8 cellular contexts compared by ENCODE assay signal in genomic region chr17:38735161-38735997, GRCh38. TPM values are rescaled to one million over a fixed set of nuclear protein-coding genes. Genes with fewer than 3 reads are reported as not detected.
DNase-seq lines count a peak whose midpoint lies in the region; ATAC-seq, FAIRE-seq and TF ChIP-seq lines count a peak whose summit lies in the region.

No MANE protein-coding gene starts in this region.

- H3K9ac ChIP-seq in PC-3 (ENCODE audit: low read length), result no peak overlapping the region

- ATAC-seq in PC-3 (no peak; the same call in 1 of the 2 replicates), HG03280 (IDR thresholded peaks at IDR 0.05; ENCODE audit: unreplicated experiment) (no peak), HG02870 (IDR thresholded peaks at IDR 0.05; ENCODE audit: unreplicated experiment) (no peak)

- POLR2A ChIA-PET in PC-3 (lab: Charles Lee; ENCODE audit: unreplicated experiment), result interaction anchor here (0.7 kb wide), 1 partner anchor 19 kb away, joined by 5 read pairs; no protein-coding TSS in a partner anchor

- TF ChIP-seq CTCF in PC-3 (conservative IDR thresholded peaks at IDR 0.05; ENCODE audit: low read depth, low read length), result peak; percentile 78
- peak; percentile 89 to 97 (median 94) for TF ChIP-seq CTCF in prostate gland (IDR thresholded peaks at IDR 0.05)

- intact Hi-C loops in PC-3 (cut with micrococcal nuclease), result loop anchor here (2.0 kb wide), 1 partner anchor 59 kb away; no protein-coding TSS in a partner anchor
- intact Hi-C loops in prostate gland (cut with DNase I), result loop anchor here (2.0 kb wide), 1 partner anchor 59 kb away; no protein-coding TSS in a partner anchor

- H3K4me2 ChIP-seq in PC-3 (ENCODE audit: low read length), result no peak overlapping the region

- H3F3A ChIP-seq in PC-3 (ENCODE audit: low read length, unreplicated experiment), result no peaks in the 10 kb centered on the region

- H3K4me1 ChIP-seq in PC-3 (ENCODE audit: insufficient read depth, low read length), result peaks cover 14% of the 10 kb centered on the region; the same call in 1 of the 2 replicates
- H3K4me1 ChIP-seq in prostate gland (replicated peaks), result peaks cover 31% of the 10 kb centered on the region

- H3K9me3 ChIP-seq in PC-3 (ENCODE audit: low read length) (no peaks in the 10 kb centered on the region), prostate gland (no peaks in the 10 kb centered on the region)

- H3K4me3 ChIP-seq in PC-3 (ENCODE audit: low read length) (no peak overlapping the region), prostate gland (no peak overlapping the region)

- H3K27me3 ChIP-seq in PC-3 (ENCODE audit: low read length) (no peaks in the 10 kb centered on the region), prostate gland (replicated peaks; ENCODE audit: insufficient read depth) (no peaks in the 10 kb centered on the region)

- H3K79me2 ChIP-seq in PC-3 (ENCODE audit: low read length), result peaks cover 22% of the 10 kb centered on the region

- H3K36me3 ChIP-seq in PC-3 (ENCODE audit: low read depth, low read length) (no peaks in the 10 kb centered on the region; the same call in 1 of the 2 replicates), prostate gland (no peaks in the 10 kb centered on the region)

- H2AFZ ChIP-seq in PC-3 (ENCODE audit: low read length), result no peak overlapping the region

- CTCF ChIA-PET in PC-3 (lab: Charles Lee), result interaction anchor here (0.6 to 1.0 kb wide), 3 partner anchors 16 to 177 kb away, joined by 3 to 6 read pairs (median 4); no protein-coding TSS in a partner anchor

- no peaks in the 10 kb centered on the region for H3K27me3 Mint-ChIP-seq in T-helper 2 cell treated with Interferon-gamma antibody and Interleukin-4, amounts not matched to agents 5 μg/mL and 100 μg/mL, for 36 hours (ENCODE audit: low read depth)

- DNase-seq in T-helper 2 cell (peak; percentile 49 to 70 (median 63)), PC-3 (peak; percentile 21), frontal cortex (ENCODE audit: low spot score in 2 of 2) (peak; percentile 78 to 87), prostate gland (ENCODE audit: low spot score) (no peak)
- DNase-seq in T-helper 2 cell treated with Interferon-gamma antibody and Interleukin-4, amounts not matched to agents 5 μg/mL and 100 μg/mL, for 36 hours (ENCODE audit: low spot score), result no peak
- DNase-seq in activated T-helper 9 cell treated with anti-CD3 and anti-CD28 coated beads, Interleukin-2, amount 50 U/mL, for 16 hours (ENCODE audit: low read depth), result peak; percentile 67

- no peak overlapping the region for H3K27ac ChIP-seq in PC-3 (ENCODE audit: low read length)
- peak overlapping the region; percentile 17 to 81 for H3K27ac ChIP-seq in prostate gland

- peaks cover 29% of the 10 kb centered on the region for H3K4me1 Mint-ChIP-seq in T-helper 2 cell treated with Interferon-gamma antibody and Interleukin-4, amounts not matched to agents 5 μg/mL and 100 μg/mL, for 36 hours (ENCODE audit: low read depth)

- H3K9me3 Mint-ChIP-seq in T-helper 2 cell treated with Interferon-gamma antibody and Interleukin-4, amounts not matched to agents 5 μg/mL and 100 μg/mL, for 36 hours, result no peaks in the 10 kb centered on the region

- no peaks in the 10 kb centered on the region for H3K9me2 ChIP-seq in PC-3 (replicated peaks; ENCODE audit: low read length)

- H3K4me3 Mint-ChIP-seq in T-helper 2 cell treated with Interferon-gamma antibody and Interleukin-4, amounts not matched to agents 5 μg/mL and 100 μg/mL, for 36 hours, result no peak overlapping the region

- no peak for FAIRE-seq in frontal cortex (lab: Jason Lieb, UNC)

- H3K27ac Mint-ChIP-seq in T-helper 2 cell treated with Interferon-gamma antibody and Interleukin-4, amounts not matched to agents 5 μg/mL and 100 μg/mL, for 36 hours, result no peak overlapping the region

- no peak for TF ChIP-seq POLR2A in prostate gland (IDR thresholded peaks at IDR 0.05)

- H4K20me1 ChIP-seq in PC-3 (ENCODE audit: low read length), result 0 out of 2 replicates have a peak, but pooled peaks cover 4% of the 10 kb centered on the region

- H3K36me3 Mint-ChIP-seq in T-helper 2 cell treated with Interferon-gamma antibody and Interleukin-4, amounts not matched to agents 5 μg/mL and 100 μg/mL, for 36 hours (ENCODE audit: low read depth), result peaks cover 15% of the 10 kb centered on the region

- BruUV-seq in PC-3 (replicated peaks; lab: Mats Ljungman, UMichigan), result TSS peak; percentile 48

- WGBS in prostate gland, result 40% methylated on average over 23 of the region's 23 CpGs

RNA-seq across cellular contexts. Expression of gene CISD3, which starts 5.2 kb away (rescaled TPM):
- total RNA-seq in PC-3 (2014; rRNA removed) (13.7 and 14.1 TPM in 2 replicates), frontal cortex (0.82 TPM), prostate gland (10 to 100 TPM; 17.1 to 17.8 TPM)

RNA-seq across cellular contexts. Expression of gene PCGF2, which starts 12.8 kb away (rescaled TPM):
- total RNA-seq in PC-3 (2014; rRNA removed) (14.1 and 15.8 TPM in 2 replicates), frontal cortex (8.2 TPM), prostate gland (10 to 100 TPM; 17.1 to 17.8 TPM)

RNA-seq across cellular contexts. Expression of gene PSMB3, which starts 17.2 kb away (rescaled TPM):
- 366 and 441 TPM in 2 replicates for total RNA-seq in PC-3 (2014; rRNA removed)
- total RNA-seq in frontal cortex, result 196 TPM
- 100 to 1,000 TPM; 116 to 192 TPM for total RNA-seq in prostate gland

RNA-seq across cellular contexts. Expression of gene MLLT6, which starts 30.3 kb away (rescaled TPM):
- total RNA-seq in PC-3 (2014; rRNA removed) (24.7 and 28.7 TPM in 2 replicates), frontal cortex (16.3 TPM), prostate gland (100 to 1,000 TPM in 1 of 2 donors, 10 to 100 TPM in 1; 69.1 to 142 TPM)

Comparison
In these comparisons a context has a peak if more than half of its experiments do, and no peak if none do; other contexts are left out.
1. DNase-seq: peak in T-helper 2 cell (5 of 5), PC-3 (single experiment), activated T-helper 9 cell treated with anti-CD3 and anti-CD28 coated beads, Interleukin-2, amount 50 U/mL, for 16 hours (single experiment) and frontal cortex (2 of 2); none in T-helper 2 cell treated with Interferon-gamma antibody and Interleukin-4, amounts not matched to agents 5 μg/mL and 100 μg/mL, for 36 hours (single experiment) and prostate gland (single experiment).